ENCODE assay signal across 10 cellular contexts in the genomic region with DNA sequence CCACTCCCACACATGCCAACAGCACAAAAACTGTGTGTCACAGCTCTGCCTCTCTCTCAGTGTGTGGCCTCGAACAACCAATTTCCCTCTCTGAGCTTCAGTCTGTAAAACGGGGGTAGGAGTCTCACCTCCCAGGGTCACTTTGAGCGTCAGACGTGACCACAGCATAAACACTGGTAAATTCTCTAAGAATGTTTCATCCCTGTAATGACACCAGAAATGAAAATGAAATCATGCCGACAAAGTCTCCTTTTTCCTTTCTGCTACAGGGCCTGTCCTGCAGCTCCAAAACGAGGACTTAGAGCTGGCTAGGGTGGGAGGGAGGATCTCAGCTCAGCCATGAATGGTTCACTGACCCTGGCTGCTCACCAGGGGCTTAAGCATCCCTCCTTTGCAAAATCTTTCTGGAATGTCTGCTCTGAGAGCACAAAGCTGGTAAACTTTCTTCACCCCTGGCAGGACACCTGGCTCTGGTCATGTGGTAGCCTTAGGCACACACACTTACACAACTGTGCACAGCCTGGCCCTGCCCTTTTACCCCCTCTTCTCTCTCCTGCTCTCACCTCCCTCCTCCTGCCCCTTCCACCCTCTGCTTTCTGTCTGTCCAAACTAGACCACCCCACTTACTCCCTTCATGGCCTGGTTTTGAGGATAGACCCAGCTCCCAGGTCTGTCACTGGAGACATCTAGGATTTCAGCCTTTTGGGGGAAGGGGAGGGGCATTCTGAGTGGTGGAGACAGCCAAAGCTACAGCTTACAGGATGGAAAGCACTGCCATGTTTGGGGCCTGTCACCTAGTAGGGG.
DNase-seq lines count a peak whose midpoint lies in the region; TF ChIP-seq lines count a peak whose summit lies in the region.
"Had no signal": no experiment of that assay in that cellular context is flagged by ENCODE, and none has a peak within 500 bp of the region (broad histone marks: within the 10 kb centered on the region; RNA-seq: fewer than 3 reads in every experiment).

No MANE protein-coding gene starts in this region.

- no peak overlapping the region for H3K4me3 ChIP-seq in epithelial cell of esophagus (ENCODE audit: low read length)

- DNase-seq in AG20443 (ENCODE audit: low spot score): peak; percentile 83
- DNase-seq in NCI-H226: peak; percentile 87
- DNase-seq in epithelial cell of esophagus (ENCODE audit: low read depth): peak; percentile 51
- DNase-seq in non-pigmented ciliary epithelial cell (ENCODE audit: low read depth): peak; percentile 94
- no peak for DNase-seq in GM19240 (ENCODE audit: insufficient read length, low spot score)
- DNase-seq in Ammon's horn (ENCODE audit: low spot score): no peak
- no peak for DNase-seq in DMS 273 treated with DMSO at 0.1 percent for 48 hours (lab: John Stamatoyannopoulos, UW)
- no peak for DNase-seq in 8988T
- DNase-seq: caudate nucleus, NCI-H2107 had no signal

- no peak for TF ChIP-seq CTCF in epithelial cell of esophagus (IDR thresholded peaks at IDR 0.05; ENCODE audit: insufficient read depth, low read depth, low read length, missing control alignments)

Comparison
In these comparisons a context has a peak if more than half of its experiments do, and no peak if none do; other contexts are left out.
1. DNase-seq: peak in AG20443 (single experiment), NCI-H226 (single experiment), epithelial cell of esophagus (single experiment) and non-pigmented ciliary epithelial cell (single experiment); none in GM19240 (single experiment), Ammon's horn (single experiment), DMS 273 treated with DMSO at 0.1 percent for 48 hours (single experiment) and 8988T (single experiment).